Comparison of ENCODE assay signal across 11 cellular contexts in the genomic region with DNA sequence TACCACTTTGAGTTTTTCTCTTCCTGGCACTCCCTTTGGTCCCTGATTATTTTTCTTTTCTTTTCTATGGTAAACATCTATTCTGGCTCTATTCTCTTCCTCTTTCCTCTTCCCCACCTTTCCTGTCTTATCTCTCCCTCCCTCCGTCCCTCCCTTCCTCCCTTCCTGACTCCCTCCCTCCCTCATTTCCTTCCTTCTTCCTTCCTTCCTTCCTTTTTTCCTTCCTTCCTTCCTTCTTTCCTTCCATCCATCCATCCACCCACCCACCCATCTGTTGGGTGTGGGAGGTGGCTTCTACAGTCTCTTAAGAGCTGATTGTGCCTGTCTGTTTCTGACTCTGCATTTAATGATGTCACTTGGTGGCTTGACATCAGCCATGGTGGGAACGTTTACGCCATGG. TPM values are rescaled to one million over a fixed set of nuclear protein-coding genes. Genes with fewer than 3 reads are reported as not detected.
"Had no signal": no experiment of that assay in that cellular context is flagged by ENCODE, and none has a peak within 500 bp of the region (broad histone marks: within the 10 kb centered on the region; RNA-seq: fewer than 3 reads in every experiment).

No MANE protein-coding gene starts in this region.

- H3K27ac ChIP-seq: GM23248, KMS-11 had no signal

- H3K4me2 ChIP-seq: KMS-11 had no signal

- H3K36me3 ChIP-seq: HAP-1 had no signal

- H2AFZ ChIP-seq: GM23248 had no signal

- H3K4me3 ChIP-seq: GM23248, HAP-1 had no signal

- H3K4me1 ChIP-seq: HAP-1 had no signal

- ATAC-seq: HCT116 had no signal

- H3K9me3 ChIP-seq: HAP-1 had no signal

- DNase-seq: GM23248, GOT3, H7, IMR-90, Karpas-422, KBM-7 had no signal

- H3K9ac ChIP-seq: GM23248, KMS-11 had no signal

RNA-seq across cellular contexts. Expression of a gene that starts 43.5 kb away (rescaled TPM):
- total RNA-seq: GM23248, H4, H7, HT-29, IMR-90 had no signal
- polyA plus RNA-seq: GM23248, IMR-90 had no signal
